8 cellular contexts compared by ENCODE assay signal in genomic region chr16:590165-590874, GRCh38. TPM values are rescaled to one million over a fixed set of nuclear protein-coding genes. Genes with fewer than 3 reads are reported as not detected.
A peak's percentile ranks its signal among the peaks of the same experiment; 100 is the strongest.
DNase-seq lines count a peak whose midpoint lies in the region; ATAC-seq and TF ChIP-seq lines count a peak whose summit lies in the region.

No MANE protein-coding gene starts in this region.

- ATAC-seq in central memory CD8-positive, alpha-beta T cell (replicated peaks; ENCODE audit: extremely low read depth, poor library complexity, severe bottlenecking): no peak
- no peak for ATAC-seq in mucosa of descending colon

- H3K27me3 Mint-ChIP-seq in central memory CD8-positive, alpha-beta T cell: no peaks in the 10 kb centered on the region

- H3K4me1 Mint-ChIP-seq in central memory CD8-positive, alpha-beta T cell: peaks cover 45% of the 10 kb centered on the region

- intact Hi-C loops in mucosa of descending colon (cut with DNase I, micrococcal nuclease): loop anchor here in 1 of 2 donors (10.0 kb wide), 1 partner anchor 64 kb away; no protein-coding TSS in a partner anchor

- DNase-seq in GM10248 (ENCODE audit: extremely low spot score) (no peak), mucosa of descending colon (peak in 1 of 3 donors; percentile 75), cerebellar cortex (ENCODE audit: low spot score) (no peak), putamen (ENCODE audit: low spot score) (no peak), activated gamma-delta T cell treated with Interleukin-2 at 50 U/mL for 16 hours (no peak), GM19238 (ENCODE audit: insufficient read length, low spot score) (no peak)
- no peak for DNase-seq in Jurkat, Clone E6-1 (ENCODE audit: low read depth, low spot score)
- peak in 1 of 2 donors; percentile 28 for DNase-seq in central memory CD8-positive, alpha-beta T cell (ENCODE audit: low spot score in 2 of 2)

- no peaks in the 10 kb centered on the region for H3K9me3 ChIP-seq in mucosa of descending colon

- H3K36me3 ChIP-seq in mucosa of descending colon (ENCODE audit: low read depth): no peaks in the 10 kb centered on the region

- H3K27ac Mint-ChIP-seq in central memory CD8-positive, alpha-beta T cell (ENCODE audit: low read depth): peak overlapping the region; percentile 92

- TF ChIP-seq CTCF in GM10248 (IDR thresholded peaks at IDR 0.05; ENCODE audit: control extremely low read depth, extremely low read depth, low read depth, missing control alignments) (peak; percentile 13), mucosa of descending colon (IDR thresholded peaks at IDR 0.05) (no peak)

- CTCF ChIA-PET in GM10248 (lab: Yijun Ruan, JAX): interaction anchor here (0.9 to 1.3 kb wide), 2 partner anchors 17 to 483 kb away, joined by 3 read pairs; no protein-coding TSS in a partner anchor

- peak overlapping the region; percentile 90 for H3K4me3 Mint-ChIP-seq in central memory CD8-positive, alpha-beta T cell

- peaks cover 51% of the 10 kb centered on the region for H3K4me1 ChIP-seq in mucosa of descending colon (ENCODE audit: low read depth)

- peaks cover 25% of the 10 kb centered on the region for H3K36me3 Mint-ChIP-seq in central memory CD8-positive, alpha-beta T cell (ENCODE audit: insufficient read depth)

- H3K4me3 ChIP-seq in Jurkat, Clone E6-1 (ENCODE audit: low read length): peak overlapping the region; percentile 76
- peak overlapping the region; percentile 43 for H3K4me3 ChIP-seq in mucosa of descending colon

- POLR2A ChIA-PET in GM10248 (lab: Yijun Ruan, JAX): no interaction called here

- no peaks in the 10 kb centered on the region for H3K9me3 Mint-ChIP-seq in central memory CD8-positive, alpha-beta T cell

RNA-seq across cellular contexts. Expression of gene RAB40C, which starts 0.5 kb away (rescaled TPM):
- polyA plus RNA-seq in Jurkat, Clone E6-1 (2012; ENCODE audit: insufficient read depth, insufficient read length): 20.7 TPM
- 10 to 100 TPM; 31.2 to 51.0 (median 40.1) TPM for total RNA-seq in mucosa of descending colon

RNA-seq across cellular contexts. Expression of gene PIGQ, which starts 20.6 kb away (rescaled TPM):
- polyA plus RNA-seq in Jurkat, Clone E6-1 (2012; ENCODE audit: insufficient read depth, insufficient read length): 28.1 TPM
- 10 to 100 TPM; 37.8 to 39.6 (median 38.4) TPM for total RNA-seq in mucosa of descending colon

RNA-seq across cellular contexts. Expression of gene NHLRC4, which starts 23.5 kb away (rescaled TPM):
- polyA plus RNA-seq in Jurkat, Clone E6-1 (2012; ENCODE audit: insufficient read depth, insufficient read length): not detected
- total RNA-seq in mucosa of descending colon: under 1 TPM; 0.26 to 0.82 (median 0.36) TPM

RNA-seq across cellular contexts. Expression of gene PRR35, which starts 30.1 kb away (rescaled TPM):
- polyA plus RNA-seq in Jurkat, Clone E6-1 (2012; ENCODE audit: insufficient read depth, insufficient read length): not detected
- not detected for total RNA-seq in mucosa of descending colon

RNA-seq across cellular contexts. Expression of gene WFIKKN1, which starts 40.5 kb away (rescaled TPM):
- polyA plus RNA-seq in Jurkat, Clone E6-1 (2012; ENCODE audit: insufficient read depth, insufficient read length): not detected
- 1 to 10 TPM; 1.1 to 2.2 (median 1.6) TPM for total RNA-seq in mucosa of descending colon
